Comparison of ENCODE assay signal across 1 cellular context in the genomic region with DNA sequence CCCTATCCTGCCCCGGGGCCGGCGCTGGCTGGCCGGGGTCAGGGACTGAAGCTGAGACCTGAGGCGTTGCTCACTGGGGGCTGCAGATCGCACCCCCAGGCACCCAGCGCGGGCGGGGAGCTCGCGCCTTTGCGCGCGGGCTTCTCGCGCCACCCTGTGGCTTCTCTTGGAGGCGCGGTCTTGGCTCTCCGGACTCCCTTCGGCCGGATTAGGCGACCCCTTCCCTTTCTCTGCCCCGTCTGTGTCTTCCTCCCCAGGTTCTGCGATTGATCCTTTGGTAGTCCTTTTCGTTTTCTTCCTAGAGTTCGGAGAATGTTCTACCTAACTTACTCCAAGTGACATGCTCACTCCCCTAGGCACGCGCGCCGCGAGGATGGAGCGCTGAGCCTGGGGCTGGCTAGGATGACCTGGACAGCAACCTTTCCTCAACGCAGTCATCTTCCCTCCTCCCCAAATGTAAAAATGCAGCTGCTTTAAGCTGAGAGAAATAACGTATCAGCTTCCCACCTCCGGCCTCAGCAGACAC.
TF ChIP-seq lines count a peak whose summit lies in the region.

No MANE protein-coding gene starts in this region.

TF ChIP-seq in GM12878, 131 proteins besides CTCF, POLR2A, EP300 and RAD21 (continued from another document):
- TF ChIP-seq, protein P1, sequence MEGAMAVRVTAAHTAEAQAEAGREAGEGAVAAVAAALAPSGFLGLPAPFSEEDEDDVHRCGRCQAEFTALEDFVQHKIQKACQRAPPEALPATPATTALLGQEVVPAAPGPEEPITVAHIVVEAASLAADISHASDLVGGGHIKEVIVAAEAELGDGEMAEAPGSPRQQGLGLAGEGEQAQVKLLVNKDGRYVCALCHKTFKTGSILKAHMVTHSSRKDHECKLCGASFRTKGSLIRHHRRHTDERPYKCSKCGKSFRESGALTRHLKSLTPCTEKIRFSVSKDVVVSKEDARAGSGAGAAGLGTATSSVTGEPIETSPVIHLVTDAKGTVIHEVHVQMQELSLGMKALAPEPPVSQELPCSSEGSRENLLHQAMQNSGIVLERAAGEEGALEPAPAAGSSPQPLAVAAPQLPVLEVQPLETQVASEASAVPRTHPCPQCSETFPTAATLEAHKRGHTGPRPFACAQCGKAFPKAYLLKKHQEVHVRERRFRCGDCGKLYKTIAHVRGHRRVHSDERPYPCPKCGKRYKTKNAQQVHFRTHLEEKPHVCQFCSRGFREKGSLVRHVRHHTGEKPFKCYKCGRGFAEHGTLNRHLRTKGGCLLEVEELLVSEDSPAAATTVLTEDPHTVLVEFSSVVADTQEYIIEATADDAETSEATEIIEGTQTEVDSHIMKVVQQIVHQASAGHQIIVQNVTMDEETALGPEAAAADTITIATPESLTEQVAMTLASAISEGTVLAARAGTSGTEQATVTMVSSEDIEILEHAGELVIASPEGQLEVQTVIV (IDR thresholded peaks at IDR 0.05; ENCODE audit: borderline replicate concordance, partially characterized antibody), result no peak
